Comparison of ENCODE assay signal across 28 cellular contexts in the genomic region with DNA sequence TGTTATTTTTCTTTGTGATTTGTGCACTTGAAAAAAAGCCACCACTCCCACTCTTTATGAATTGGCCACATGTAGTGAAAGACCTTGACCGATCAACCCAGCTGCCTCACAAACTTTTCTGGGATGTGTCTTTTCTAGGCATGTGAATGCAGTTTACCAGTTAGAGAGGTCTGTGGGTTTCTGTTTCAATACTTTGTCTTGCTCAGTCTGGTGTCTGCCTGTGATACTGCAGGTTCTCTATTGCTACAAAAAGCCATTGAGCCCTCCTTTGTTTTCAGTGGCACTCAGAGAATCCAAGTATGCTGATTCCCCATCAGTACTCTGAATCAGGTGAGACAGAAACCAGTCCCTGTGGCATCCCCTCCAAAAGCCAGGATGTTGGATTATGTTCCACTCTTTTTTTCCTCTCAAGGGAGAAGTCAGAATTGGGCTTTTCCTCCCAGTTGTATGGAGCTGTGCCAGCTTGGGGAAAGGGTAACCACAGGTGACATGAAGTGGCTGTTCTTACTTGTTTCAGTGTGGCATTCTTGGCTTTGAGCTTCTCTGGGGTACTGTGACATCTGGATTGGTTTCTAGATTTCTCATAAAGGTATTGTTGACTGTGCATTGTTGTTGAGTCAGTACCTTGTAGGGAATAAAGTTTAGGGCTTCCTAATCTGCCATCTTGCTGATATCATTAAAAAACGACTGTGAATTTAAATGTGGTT.
"Had no signal": no experiment of that assay in that cellular context is flagged by ENCODE, and none has a peak within 500 bp of the region (broad histone marks: within the 10 kb centered on the region; RNA-seq: fewer than 3 reads in every experiment).

No MANE protein-coding gene starts in this region.

- H3K27ac Mint-ChIP-seq: activated naive CD4-positive, alpha-beta T cell treated with anti-CD3 and anti-CD28 coated beads for 36 hours; activated naive CD8-positive, alpha-beta T cell treated with anti-CD3 and anti-CD28 coated beads for 36 hours; activated T-helper 1 cell treated with anti-CD3 and anti-CD28 coated beads, Interleukin-12 subunit alpha, Interleukin-12 subunit beta, Interleukin-2, Interleukin-4 antibody, amounts not matched to agents 30 ng/mL and 10 ng/mL and 1 ng/mL, durations not matched to agents 14 hours and 24 hours and 36 hours; natural killer cell treated with Interleukin-12 subunit alpha and Interleukin-12 subunit beta and Interleukin-15 and Interleukin-18, amount 100 ng/mL, for 72 hours; stimulated activated naive B cell treated with anti-CD40 and anti-IgM and Interleukin-4, amounts not matched to agents 10 μg/mL and 1 μg/mL and 100 μg/mL, for 72 hours had no signal

- H3K4me1 ChIP-seq: adrenal gland, body of pancreas, gastrocnemius medialis, left lung, lower lobe of right lung, tibial nerve had no signal

- H3K4me3 Mint-ChIP-seq: activated naive CD4-positive, alpha-beta T cell treated with anti-CD3 and anti-CD28 coated beads for 36 hours; activated naive CD8-positive, alpha-beta T cell treated with anti-CD3 and anti-CD28 coated beads for 36 hours; activated T-helper 1 cell treated with anti-CD3 and anti-CD28 coated beads, Interleukin-12 subunit alpha, Interleukin-12 subunit beta, Interleukin-2, Interleukin-4 antibody, amounts not matched to agents 30 ng/mL and 10 ng/mL and 1 ng/mL, durations not matched to agents 14 hours and 24 hours and 36 hours; natural killer cell treated with Interleukin-12 subunit alpha and Interleukin-12 subunit beta and Interleukin-15 and Interleukin-18, amount 100 ng/mL, for 72 hours; stimulated activated naive B cell treated with anti-CD40 and anti-IgM and Interleukin-4, amounts not matched to agents 10 μg/mL and 1 μg/mL and 100 μg/mL, for 72 hours had no signal

- H3K9me3 Mint-ChIP-seq: natural killer cell treated with Interleukin-12 subunit alpha and Interleukin-12 subunit beta and Interleukin-15 and Interleukin-18, amount 100 ng/mL, for 72 hours had no signal

- DNase-seq: activated CD4-positive, alpha-beta T cell treated with anti-CD3 and anti-CD28 coated beads for 48 hours; activated CD4-positive, alpha-beta T cell treated with anti-CD3 and anti-CD28 coated beads, Interleukin-2, amount 50 U/mL, for 48 hours; activated CD8-positive, alpha-beta memory T cell treated with anti-CD3 and anti-CD28 coated beads, Interleukin-2, amount 50 U/mL, for 4 hours; activated effector memory CD4-positive, alpha-beta T cell treated with anti-CD3 and anti-CD28 coated beads, Interleukin-2, amount 50 U/mL, for 16 hours; activated naive CD4-positive, alpha-beta T cell treated with anti-CD3 and anti-CD28 coated beads for 36 hours; activated naive CD8-positive, alpha-beta T cell treated with anti-CD3 and anti-CD28 coated beads for 36 hours; activated T-cell treated with anti-CD3 and anti-CD28 coated beads, Interleukin-2, amount 50 U/mL, for 1 hour; adrenal gland; aorta; body of pancreas; dorsolateral prefrontal cortex; effector memory CD4-positive, alpha-beta T cell; gastrocnemius medialis; glutamatergic neuron; left lung; lower lobe of right lung; mesendoderm; posterior cingulate gyrus; right cardiac atrium; stimulated activated CD4-positive, alpha-beta T cell treated with anti-CD3 and anti-CD28 coated beads, Interleukin-15, amount 100 ng/mL, for 24 hours; stimulated activated CD4-positive, alpha-beta T cell treated with anti-CD3 and anti-CD28 coated beads, Interleukin-2, amount 100 ng/mL, for 24 hours; stimulated activated naive B cell treated with anti-CD40 and anti-IgM and Interleukin-4, amounts not matched to agents 10 μg/mL and 1 μg/mL and 100 μg/mL, for 72 hours; WERI-Rb-1 had no signal

- H3K36me3 ChIP-seq: adrenal gland, cardiac muscle cell, gastrocnemius medialis, left lung, lower lobe of right lung, tibial nerve, WERI-Rb-1 had no signal

- H3K4me3 ChIP-seq: adrenal gland, body of pancreas, cardiac muscle cell, coronary artery, dorsolateral prefrontal cortex, gastrocnemius medialis, left lung, lower lobe of right lung, tibial nerve had no signal

- H3K4me1 Mint-ChIP-seq: activated naive CD8-positive, alpha-beta T cell treated with anti-CD3 and anti-CD28 coated beads for 36 hours; stimulated activated naive B cell treated with anti-CD40 and anti-IgM and Interleukin-4, amounts not matched to agents 10 μg/mL and 1 μg/mL and 100 μg/mL, for 72 hours had no signal

- H3K27me3 ChIP-seq: body of pancreas, cardiac muscle cell, dorsolateral prefrontal cortex, gastrocnemius medialis, left lung, tibial nerve had no signal

- H3K27ac ChIP-seq: adrenal gland, body of pancreas, cardiac muscle cell, coronary artery, dorsolateral prefrontal cortex, gastrocnemius medialis, left lung, lower lobe of right lung, tibial nerve, WERI-Rb-1 had no signal

- H3K9me3 ChIP-seq: adrenal gland had no signal
